ENCODE assay signal across 18 cellular contexts in the genomic region with DNA sequence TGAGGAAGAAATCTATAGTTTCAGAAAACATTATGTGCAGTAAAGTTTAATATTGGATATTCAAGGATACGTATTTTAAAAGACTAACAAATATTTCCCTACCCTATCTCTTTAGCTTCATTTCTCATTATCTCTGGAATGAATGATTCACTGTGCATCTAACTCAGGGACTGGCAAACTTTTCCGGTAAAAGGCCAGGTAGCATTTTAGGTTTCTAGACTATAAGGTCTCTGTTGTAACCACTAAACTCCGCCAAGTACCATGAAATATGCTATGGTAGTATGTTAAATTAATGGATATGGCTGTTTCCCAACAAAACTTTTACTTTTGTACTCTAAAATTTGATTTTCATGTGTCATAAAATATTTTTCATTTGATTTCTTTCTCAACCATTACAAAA.
"Had no signal": no experiment of that assay in that cellular context is flagged by ENCODE, and none has a peak within 500 bp of the region (broad histone marks: within the 10 kb centered on the region; RNA-seq: fewer than 3 reads in every experiment).

No MANE protein-coding gene starts in this region.

- H3K27me3 Mint-ChIP-seq: activated CD4-positive, alpha-beta T cell treated with anti-CD3 and anti-CD28 coated beads for 36 hours; memory B cell; stimulated activated naive CD8-positive, alpha-beta T cell treated with anti-CD3 and anti-CD28 coated beads, Interleukin-15, Interleukin-2, amounts not matched to agents 100 ng/mL and 50 ng/mL, for 24 hours; T-cell had no signal

- H3K27ac Mint-ChIP-seq: activated CD4-positive, alpha-beta T cell treated with anti-CD3 and anti-CD28 coated beads for 36 hours; memory B cell; T-cell had no signal

- H3K36me3 ChIP-seq: adrenal gland, uterus had no signal

- DNase-seq: activated CD4-positive, alpha-beta T cell treated with anti-CD3 and anti-CD28 coated beads for 36 hours; activated naive CD4-positive, alpha-beta T cell treated with Interleukin-2 at 50 U/mL for 16 hours; adrenal gland; dorsolateral prefrontal cortex; esophagus squamous epithelium; foreskin melanocyte; heart left ventricle; stimulated activated CD4-positive, alpha-beta T cell treated with anti-CD3 and anti-CD28 coated beads, Interleukin-4, amount 100 ng/mL, for 1 hour; stimulated activated CD8-positive, alpha-beta memory T cell treated with anti-CD3 and anti-CD28 coated beads, Interleukin-4, amount 100 ng/mL, for 48 hours; T-cell; T1000; uterus had no signal

- H3K4me3 Mint-ChIP-seq: activated CD4-positive, alpha-beta T cell treated with anti-CD3 and anti-CD28 coated beads for 36 hours; memory B cell; nephron; stimulated activated naive CD8-positive, alpha-beta T cell treated with anti-CD3 and anti-CD28 coated beads, Interleukin-15, Interleukin-2, amounts not matched to agents 100 ng/mL and 50 ng/mL, for 24 hours had no signal

- H3K4me3 ChIP-seq: adrenal gland, esophagus squamous epithelium, uterus had no signal

- H3K27ac ChIP-seq: adrenal gland, dorsolateral prefrontal cortex, heart left ventricle, uterus, VCaP had no signal

- FAIRE-seq: islet of Langerhans had no signal

- H3K9me3 Mint-ChIP-seq: stimulated activated naive CD8-positive, alpha-beta T cell treated with anti-CD3 and anti-CD28 coated beads, Interleukin-15, Interleukin-2, amounts not matched to agents 100 ng/mL and 50 ng/mL, for 24 hours; T-cell had no signal

- ATAC-seq: activated CD4-positive, alpha-beta T cell treated with anti-CD3 and anti-CD28 coated beads for 36 hours; left lobe of liver; T-cell had no signal

- H3K27me3 ChIP-seq: adrenal gland, dorsolateral prefrontal cortex, esophagus squamous epithelium, heart left ventricle, uterus had no signal

- H3K9me3 ChIP-seq: adrenal gland, esophagus squamous epithelium, heart left ventricle, uterus had no signal
